Comparison of ENCODE assay signal across 19 cellular contexts in the genomic region with DNA sequence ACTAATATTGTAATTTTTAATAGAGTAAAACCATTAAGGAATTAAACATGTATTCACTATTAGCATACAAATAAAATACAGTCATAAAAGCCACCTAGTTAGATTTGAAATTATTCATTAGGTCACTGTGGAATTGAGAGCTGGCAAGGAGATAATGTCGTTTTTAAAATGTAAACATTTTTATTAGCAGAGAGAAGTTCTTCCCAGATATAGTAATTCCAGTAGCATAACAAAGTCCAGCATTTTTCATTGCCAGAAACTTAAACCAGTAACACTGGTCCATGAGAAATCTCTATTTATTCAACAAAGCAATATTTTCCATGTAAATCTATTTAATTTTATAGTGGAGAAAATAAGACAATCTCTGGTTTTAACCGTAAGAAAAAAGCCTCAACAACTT. TPM values are rescaled to one million over a fixed set of nuclear protein-coding genes. Genes with fewer than 3 reads are reported as not detected.
DNase-seq lines count a peak whose midpoint lies in the region; ATAC-seq, FAIRE-seq and TF ChIP-seq lines count a peak whose summit lies in the region.
"Had no signal": no experiment of that assay in that cellular context is flagged by ENCODE, and none has a peak within 500 bp of the region (broad histone marks: within the 10 kb centered on the region; RNA-seq: fewer than 3 reads in every experiment).

No MANE protein-coding gene starts in this region.

- H3K4me2 ChIP-seq in OCI-LY1 (ENCODE audit: low read length), result 0 out of 2 replicates have a peak overlapping the region, but pooled peaks have one; percentile 66
- H3K4me2 ChIP-seq: A549 had no signal

- H3F3A ChIP-seq in OCI-LY1 (ENCODE audit: insufficient read depth, low read length), result no peaks in the 10 kb centered on the region

- H3K4me1 ChIP-seq in OCI-LY1 (ENCODE audit: insufficient read depth, low read length, severe bottlenecking) (peaks cover 13% of the 10 kb centered on the region), esophagus muscularis mucosa (peaks cover 0 to 11% (median 2%) of the 10 kb centered on the region in 4 donors)
- H3K4me1 ChIP-seq: A549, Caco-2 had no signal

- H3K36me3 Mint-ChIP-seq in activated T-cell treated with anti-CD3 and anti-CD28 coated beads, Interleukin-2, amount 50 U/mL, for 4 hours (ENCODE audit: insufficient read depth), result peaks cover 2% of the 10 kb centered on the region
- H3K36me3 Mint-ChIP-seq in activated T-cell treated with anti-CD3 and anti-CD28 coated beads, Interleukin-2, amount 50 U/mL, for 24 hours (ENCODE audit: low read depth), result no peaks in the 10 kb centered on the region
- peaks cover 6% of the 10 kb centered on the region for H3K36me3 Mint-ChIP-seq in nephron progenitor cell (ENCODE audit: low read depth)

- no peak for TF ChIP-seq POLR2A in esophagus muscularis mucosa (IDR thresholded peaks at IDR 0.05; ENCODE audit: low read depth)

- no peaks in the 10 kb centered on the region for H3K9me3 ChIP-seq in OCI-LY1 (ENCODE audit: low read length)
- no peaks in the 10 kb centered on the region for H3K9me3 ChIP-seq in esophagus muscularis mucosa
- H3K9me3 ChIP-seq: A549, Caco-2 had no signal

- H3K36me3 ChIP-seq in OCI-LY1 (ENCODE audit: insufficient read depth, low read length) (no peaks in the 10 kb centered on the region), esophagus muscularis mucosa (no peaks in the 10 kb centered on the region)

- no peak for ATAC-seq in activated T-cell treated with anti-CD3 and anti-CD28 coated beads, Interleukin-2, amount 50 U/mL, for 4 hours
- ATAC-seq: A549, K562 had no signal

- H3K79me2 ChIP-seq in OCI-LY1 (ENCODE audit: insufficient read depth, low read length), result no peaks in the 10 kb centered on the region

- no peak overlapping the region for H3K4me3 ChIP-seq in OCI-LY1 (ENCODE audit: low read depth, low read length, poor library complexity, severe bottlenecking)
- no peak overlapping the region for H3K4me3 ChIP-seq in esophagus muscularis mucosa
- H3K4me3 ChIP-seq: A549, K562 had no signal

- peak overlapping the region; percentile 46 for H3K4me3 Mint-ChIP-seq in activated T-cell treated with anti-CD3 and anti-CD28 coated beads, Interleukin-2, amount 50 U/mL, for 4 hours
- H3K4me3 Mint-ChIP-seq in activated T-cell treated with anti-CD3 and anti-CD28 coated beads, Interleukin-2, amount 50 U/mL, for 24 hours, result no peak overlapping the region
- peak overlapping the region; percentile 82 for H3K4me3 Mint-ChIP-seq in nephron progenitor cell

- H3K27me3 ChIP-seq in OCI-LY1 (ENCODE audit: insufficient read depth, low read length) (no peaks in the 10 kb centered on the region), esophagus muscularis mucosa (no peaks in the 10 kb centered on the region)

- no peaks in the 10 kb centered on the region for H3K9me2 ChIP-seq in OCI-LY1 (ENCODE audit: low read depth, low read length)

- DNase-seq in activated T-cell treated with anti-CD3 and anti-CD28 coated beads, Interleukin-2, amount 50 U/mL, for 4 hours, result no peak
- DNase-seq in activated T-cell treated with anti-CD3 and anti-CD28 coated beads, Interleukin-2, amount 50 U/mL, for 24 hours, result no peak
- DNase-seq in nephron progenitor cell (no peak), DMS79 (lab: John Stamatoyannopoulos, UW) (no peak), esophagus muscularis mucosa (ENCODE audit: extremely low spot score) (no peak), amniotic stem cell (lab: John Stamatoyannopoulos, UW) (no peak)
- DNase-seq: Caco-2, DMS153, EL, NCI-H1436, NCI-H2029, SHP77 treated with DMSO at 0.1 percent for 48 hours had no signal

- H4K20me1 ChIP-seq in OCI-LY1 (ENCODE audit: insufficient read depth, low read length), result no peaks in the 10 kb centered on the region

- intact Hi-C loops in esophagus muscularis mucosa (cut with DNase I), result no loop called here

- H3K27me3 Mint-ChIP-seq in activated T-cell treated with anti-CD3 and anti-CD28 coated beads, Interleukin-2, amount 50 U/mL, for 4 hours (ENCODE audit: low read depth), result no peaks in the 10 kb centered on the region
- H3K27me3 Mint-ChIP-seq in activated T-cell treated with anti-CD3 and anti-CD28 coated beads, Interleukin-2, amount 50 U/mL, for 24 hours, result peaks cover 24% of the 10 kb centered on the region
- H3K27me3 Mint-ChIP-seq in nephron progenitor cell (ENCODE audit: low read depth, poor library complexity), result no peaks in the 10 kb centered on the region

- H2AFZ ChIP-seq in OCI-LY1 (ENCODE audit: low read length), result no peak overlapping the region

- no peak for TF ChIP-seq EP300 in esophagus muscularis mucosa (IDR thresholded peaks at IDR 0.05)

- H3K9ac ChIP-seq in OCI-LY1 (ENCODE audit: low read length), result no peak overlapping the region

- H3K9me3 Mint-ChIP-seq in activated T-cell treated with anti-CD3 and anti-CD28 coated beads, Interleukin-2, amount 50 U/mL, for 4 hours, result no peaks in the 10 kb centered on the region
- H3K9me3 Mint-ChIP-seq in activated T-cell treated with anti-CD3 and anti-CD28 coated beads, Interleukin-2, amount 50 U/mL, for 24 hours, result no peaks in the 10 kb centered on the region
- H3K9me3 Mint-ChIP-seq in nephron progenitor cell, result no peaks in the 10 kb centered on the region

- no peak overlapping the region for H3K27ac ChIP-seq in OCI-LY1 (ENCODE audit: low read depth, low read length, poor library complexity, severe bottlenecking)
- no peak overlapping the region for H3K27ac ChIP-seq in esophagus muscularis mucosa (replicated peaks in 1 of 4)
- H3K27ac ChIP-seq: A549, C4-2B had no signal

- H3K4me1 Mint-ChIP-seq in activated T-cell treated with anti-CD3 and anti-CD28 coated beads, Interleukin-2, amount 50 U/mL, for 4 hours (ENCODE audit: low read depth), result peaks cover 24% of the 10 kb centered on the region
- peaks cover 27% of the 10 kb centered on the region for H3K4me1 Mint-ChIP-seq in activated T-cell treated with anti-CD3 and anti-CD28 coated beads, Interleukin-2, amount 50 U/mL, for 24 hours (ENCODE audit: low read depth)
- peaks cover 72% of the 10 kb centered on the region for H3K4me1 Mint-ChIP-seq in nephron progenitor cell

- no peak overlapping the region for H3K27ac Mint-ChIP-seq in activated T-cell treated with anti-CD3 and anti-CD28 coated beads, Interleukin-2, amount 50 U/mL, for 24 hours
- H3K27ac Mint-ChIP-seq in nephron progenitor cell, result peak overlapping the region; percentile 36

- 39% methylated on average over 2 of the region's 2 CpGs for WGBS in esophagus muscularis mucosa

- peak; percentile 31 for FAIRE-seq in colon (lab: Jason Lieb, UNC)
- FAIRE-seq: H1, K562, RCC 7860 had no signal

- TF ChIP-seq CTCF in OCI-LY1 (IDR thresholded peaks at IDR 0.05; ENCODE audit: low read length) (no peak), nephron progenitor cell (IDR thresholded peaks at IDR 0.05) (no peak), esophagus muscularis mucosa (IDR thresholded peaks at IDR 0.05) (no peak)

RNA-seq across cellular contexts. Expression of a gene that starts 17.5 kb away (rescaled TPM):
- 10 to 100 TPM; 10.9 to 14.9 (median 13.0) TPM for total RNA-seq in activated T-cell treated with anti-CD3 and anti-CD28 coated beads, Interleukin-2, amount 50 U/mL, for 4 hours
- 10 to 100 TPM; 12.4 to 17.1 (median 15.5) TPM for total RNA-seq in esophagus muscularis mucosa
